ENCODE assay signal across 9 cellular contexts in the genomic region with DNA sequence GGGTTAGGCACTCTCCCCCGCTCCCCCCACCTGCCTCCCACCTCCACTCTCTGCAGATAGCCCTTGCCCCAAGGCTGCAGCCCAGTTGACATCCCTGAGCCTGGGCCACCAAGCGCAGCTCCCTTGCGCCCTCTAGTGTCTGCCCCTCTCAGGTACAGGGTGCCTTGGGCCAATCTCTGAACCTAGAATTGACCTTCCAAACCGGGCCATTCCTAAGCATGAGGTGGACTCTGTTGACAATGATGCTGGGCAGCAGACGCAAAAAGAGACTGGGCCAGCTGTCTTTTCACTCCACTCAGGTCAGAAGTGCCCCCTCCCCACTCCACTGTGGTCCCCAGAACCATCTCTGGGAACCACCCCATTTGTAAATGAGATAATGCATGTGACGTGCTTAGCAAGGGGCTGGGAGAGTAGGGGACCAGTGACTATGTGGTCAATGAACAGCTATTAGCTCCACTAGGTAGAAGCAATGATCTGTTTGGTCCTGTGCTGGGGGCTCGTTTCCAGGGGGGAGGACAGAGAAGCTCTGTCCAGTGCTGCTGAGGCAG. TPM values are rescaled to one million over a fixed set of nuclear protein-coding genes. Genes with fewer than 3 reads are reported as not detected.
DNase-seq lines count a peak whose midpoint lies in the region; ATAC-seq, FAIRE-seq and TF ChIP-seq lines count a peak whose summit lies in the region.
"Had no signal": no experiment of that assay in that cellular context is flagged by ENCODE, and none has a peak within 500 bp of the region (broad histone marks: within the 10 kb centered on the region; RNA-seq: fewer than 3 reads in every experiment).

No MANE protein-coding gene starts in this region.

- no peaks in the 10 kb centered on the region for H3K9me3 Mint-ChIP-seq in activated naive CD4-positive, alpha-beta T cell treated with anti-CD3 and anti-CD28 coated beads for 36 hours

- no peaks in the 10 kb centered on the region for H3K9me2 ChIP-seq in SK-N-SH

- FAIRE-seq in D721Med (lab: Jason Lieb, UNC), result no peak

- 28% methylated on average over 7 of the region's 7 CpGs for WGBS in SK-N-SH (ENCODE audit: low lambda C conversion rate)
- WGBS in heart right ventricle, 2 donors, result 38 to 49% methylated on average over 7 of the region's 7 CpGs

- H3K36me3 Mint-ChIP-seq in activated naive CD4-positive, alpha-beta T cell treated with anti-CD3 and anti-CD28 coated beads for 36 hours (ENCODE audit: low read depth), result no peaks in the 10 kb centered on the region
- H3K36me3 Mint-ChIP-seq: activated naive CD8-positive, alpha-beta T cell had no signal

- no peaks in the 10 kb centered on the region for H3K79me2 ChIP-seq in SK-N-SH (ENCODE audit: insufficient read depth)

- no peaks in the 10 kb centered on the region for H3K9me3 ChIP-seq in SK-N-SH
- no peaks in the 10 kb centered on the region for H3K9me3 ChIP-seq in heart right ventricle

- peak; percentile 87 for TF ChIP-seq RAD21 in SK-N-SH (IDR thresholded peaks at IDR 0.05; ENCODE audit: low read length)

- DNase-seq in D721Med (ENCODE audit: insufficient read length, low spot score) (peak; percentile 49), SK-N-SH (peak; percentile 83), heart right ventricle (peak; percentile 66 to 77), sciatic nerve (ENCODE audit: low spot score) (peak; percentile 90), NCI-H2227 (lab: John Stamatoyannopoulos, UW; ENCODE audit: unreplicated experiment) (no peak)
- DNase-seq in activated naive CD4-positive, alpha-beta T cell treated with anti-CD3 and anti-CD28 coated beads for 36 hours, result peak; percentile 91

- no peak overlapping the region for H3K9ac ChIP-seq in SK-N-SH

- intact Hi-C loops in activated naive CD4-positive, alpha-beta T cell treated with anti-CD3 and anti-CD28 coated beads for 36 hours (cut with micrococcal nuclease), result loop anchor here (1.0 to 10.0 kb wide), 8 partner anchors 60 to 749 kb away; a partner anchor contains a TSS
- intact Hi-C loops in heart right ventricle (cut with DNase I) (loop anchor here in 9 of 10 donors (1.0 to 10.0 kb wide), 9 partner anchors 698 to 750 kb away; no protein-coding TSS in a partner anchor), sciatic nerve (cut with DNase I) (loop anchor here (5.0 kb wide), 1 partner anchor 750 kb away; no protein-coding TSS in a partner anchor)

- TF ChIP-seq EP300 in SK-N-SH (IDR thresholded peaks at IDR 0.05; ENCODE audit: borderline replicate concordance in 1 of 2, low read depth in 1 of 2, low read length in 1 of 2), result no peak

- H3K4me3 ChIP-seq in SK-N-SH (ENCODE audit: low read depth in 2 of 2, low read length in 1 of 2) (no peak overlapping the region; a peak in 1 of 4 replicates), heart right ventricle (no peak overlapping the region)

- peaks cover 3 to 24% of the 10 kb centered on the region in 2 experiments; a peak in 2 of 4 replicates for H3K4me1 ChIP-seq in SK-N-SH (ENCODE audit: control insufficient read depth in 1 of 2, insufficient read depth in 2 of 2, low read depth in 1 of 2, low read length in 1 of 2)
- H3K4me1 ChIP-seq in heart right ventricle, result peaks cover 0 to 34% (median 0%) of the 10 kb centered on the region in 9 donors

- POLR2A ChIA-PET in SK-N-SH (lab: Yijun Ruan, JAX), result interaction anchor here (1.1 kb wide), 1 partner anchor 124 kb away, joined by 3 read pairs; no protein-coding TSS in a partner anchor

- H3K27ac ChIP-seq in SK-N-SH (ENCODE audit: low read depth in 2 of 2, low read length in 1 of 2), result no peak overlapping the region
- peak overlapping the region in 1 of 10 donors; percentile 10 for H3K27ac ChIP-seq in heart right ventricle

- no peak overlapping the region for H3K27ac Mint-ChIP-seq in activated naive CD4-positive, alpha-beta T cell treated with anti-CD3 and anti-CD28 coated beads for 36 hours
- H3K27ac Mint-ChIP-seq: activated naive CD8-positive, alpha-beta T cell had no signal

- CTCF ChIA-PET in SK-N-SH (lab: Yijun Ruan, JAX), result interaction anchor here (0.6 to 2.2 kb wide), 29 partner anchors 9 to 1145 kb away, joined by 3 to 18 read pairs (median 5); no protein-coding TSS in a partner anchor
- CTCF ChIA-PET in activated naive CD4-positive, alpha-beta T cell treated with anti-CD3 and anti-CD28 coated beads for 36 hours (lab: Charles Lee), result interaction anchor here (0.5 to 2.2 kb wide), 14 partner anchors 8 to 748 kb away, joined by 3 to 11 read pairs (median 4); no protein-coding TSS in a partner anchor

- ATAC-seq in HG02885 (IDR thresholded peaks at IDR 0.05; ENCODE audit: poor library complexity, unreplicated experiment), result peak; percentile 56
- ATAC-seq in heart right ventricle, result peak; percentile 82 to 91 (median 85)
- ATAC-seq in sciatic nerve, result peak; percentile 87
- ATAC-seq in GM19023 (IDR thresholded peaks at IDR 0.05; ENCODE audit: unreplicated experiment), result no peak

- H3K4me3 Mint-ChIP-seq in activated naive CD4-positive, alpha-beta T cell treated with anti-CD3 and anti-CD28 coated beads for 36 hours, result no peak overlapping the region
- H3K4me3 Mint-ChIP-seq: activated naive CD8-positive, alpha-beta T cell had no signal

- peaks cover 36% of the 10 kb centered on the region for H3K4me1 Mint-ChIP-seq in activated naive CD4-positive, alpha-beta T cell treated with anti-CD3 and anti-CD28 coated beads for 36 hours (ENCODE audit: low read depth)

- peaks cover 6% of the 10 kb centered on the region for H3F3A ChIP-seq in SK-N-SH (replicated peaks; ENCODE audit: insufficient read depth)

- peak; percentile 78 for TF ChIP-seq CTCF in D721Med (IDR thresholded peaks at IDR 0.05; ENCODE audit: insufficient read depth, missing control alignments)
- peak; percentile 96 for TF ChIP-seq CTCF in SK-N-SH (IDR thresholded peaks at IDR 0.05)
- peak; percentile 72 to 93 (median 89) for TF ChIP-seq CTCF in heart right ventricle (IDR thresholded peaks at IDR 0.05)

- H3K36me3 ChIP-seq in SK-N-SH (replicated peaks in 1 of 2; ENCODE audit: control insufficient read depth in 1 of 2, insufficient read depth in 2 of 2, low read length in 1 of 2) (no peaks in the 10 kb centered on the region), heart right ventricle (no peaks in the 10 kb centered on the region)

- H3K4me2 ChIP-seq in SK-N-SH, result no peak overlapping the region

- H3K27me3 ChIP-seq in SK-N-SH (ENCODE audit: insufficient read depth) (no peaks in the 10 kb centered on the region), heart right ventricle (no peaks in the 10 kb centered on the region)

- no peaks in the 10 kb centered on the region for H4K20me1 ChIP-seq in SK-N-SH (ENCODE audit: insufficient read depth)

- H3K27me3 Mint-ChIP-seq in activated naive CD4-positive, alpha-beta T cell treated with anti-CD3 and anti-CD28 coated beads for 36 hours (ENCODE audit: low read depth), result no peaks in the 10 kb centered on the region
- H3K27me3 Mint-ChIP-seq: activated naive CD8-positive, alpha-beta T cell had no signal

- H2AFZ ChIP-seq in SK-N-SH (ENCODE audit: low read depth), result no peak overlapping the region

TF ChIP-seq in SK-N-SH, 30 proteins besides CTCF, POLR2A, EP300 and RAD21:
- TF ChIP-seq MXI1 (IDR thresholded peaks at IDR 0.05; ENCODE audit: low read depth, low read length) (no peak), FOXJ3 (CRISPR knock-in tag; IDR thresholded peaks at IDR 0.05) (no peak), TEAD4 (IDR thresholded peaks at IDR 0.05; ENCODE audit: borderline replicate concordance, insufficient read depth) (no peak), TAF1 (IDR thresholded peaks at IDR 0.05; ENCODE audit: borderline replicate concordance, low read depth, low read length) (no peak), RCOR1 (IDR thresholded peaks at IDR 0.05; ENCODE audit: low read length) (no peak), CHD2 (IDR thresholded peaks at IDR 0.05; ENCODE audit: low read length, partially characterized antibody) (peak; percentile 17), GATA2 (CRISPR knock-in tag; IDR thresholded peaks at IDR 0.05) (no peak), SMC3 (IDR thresholded peaks at IDR 0.05; ENCODE audit: low read depth, low read length) (peak; percentile 88), SIN3A (IDR thresholded peaks at IDR 0.05; ENCODE audit: borderline replicate concordance, low read depth, low read length) (no peak), JUND (IDR thresholded peaks at IDR 0.05) (no peak), GABPA (IDR thresholded peaks at IDR 0.05; ENCODE audit: low read depth) (no peak)

RNA-seq across cellular contexts. Expression of a gene that starts 43.3 kb away (rescaled TPM):
- polyA plus RNA-seq in SK-N-SH (2012; rRNA removed), result 0.10 and 0.39 TPM in 2 replicates
- 0.13 and 0.18 TPM in 2 replicates for polyA plus RNA-seq in SK-N-SH (2012; cell fraction: cytosol; rRNA removed)
- 0.52 and 0.60 TPM in 2 replicates for polyA plus RNA-seq in SK-N-SH (2012; cell fraction: nucleus; rRNA removed)
- 1 to 10 TPM; 1.3 to 1.6 TPM for total RNA-seq in activated naive CD4-positive, alpha-beta T cell treated with anti-CD3 and anti-CD28 coated beads for 36 hours
- 1 to 10 TPM in 7 of 10 donors, under 1 TPM in 3; 0.34 to 6.1 (median 1.5) TPM for total RNA-seq in heart right ventricle
- polyA plus RNA-seq in heart right ventricle, result 1 to 10 TPM; 1.0 to 1.4 TPM
- total RNA-seq in sciatic nerve, result 5.5 TPM

RNA-seq across cellular contexts. Expression of a gene that starts 60.0 kb away (rescaled TPM):
- polyA plus RNA-seq in SK-N-SH (2012; rRNA removed), result 30.1 and 41.7 TPM in 2 replicates
- 20.1 and 23.0 TPM in 2 replicates for polyA plus RNA-seq in SK-N-SH (2012; cell fraction: cytosol; rRNA removed)
- 50.5 and 72.9 TPM in 2 replicates for polyA plus RNA-seq in SK-N-SH (2012; cell fraction: nucleus; rRNA removed)
- 100 to 1,000 TPM; 102 to 110 TPM for total RNA-seq in activated naive CD4-positive, alpha-beta T cell treated with anti-CD3 and anti-CD28 coated beads for 36 hours
- 100 to 1,000 TPM in 1 of 10 donors, 10 to 100 TPM in 9; 29.7 to 182 (median 60.3) TPM for total RNA-seq in heart right ventricle
- polyA plus RNA-seq in heart right ventricle, result 10 to 100 TPM; 16.5 to 24.0 TPM
- total RNA-seq in sciatic nerve, result 230 TPM
